Comparison of ENCODE assay signal across 27 cellular contexts in genomic region chr5:14590949-14591348, GRCh38. TPM values are rescaled to one million over a fixed set of nuclear protein-coding genes. Genes with fewer than 3 reads are reported as not detected.
DNase-seq lines count a peak whose midpoint lies in the region; ATAC-seq lines count a peak whose summit lies in the region.
"Had no signal": no experiment of that assay in that cellular context is flagged by ENCODE, and none has a peak within 500 bp of the region (broad histone marks: within the 10 kb centered on the region; RNA-seq: fewer than 3 reads in every experiment).

No MANE protein-coding gene starts in this region.

- intact Hi-C loops in activated CD4-positive, alpha-beta T cell treated with anti-CD3 and anti-CD28 coated beads for 36 hours (cut with DNase I, micrococcal nuclease): no loop called here

- H3K9me3 Mint-ChIP-seq in CD4-positive, CD25-positive, alpha-beta regulatory T cell: no peaks in the 10 kb centered on the region
- H3K9me3 Mint-ChIP-seq in activated naive CD8-positive, alpha-beta T cell treated with anti-CD3 and anti-CD28 coated beads, Interleukin-2, amount 10 ng/mL, durations not matched to agents 7 days and 5 days: no peaks in the 10 kb centered on the region
- H3K9me3 Mint-ChIP-seq in natural killer cell treated with Interleukin-12 subunit alpha and Interleukin-12 subunit beta and Interleukin-15 and Interleukin-18, amount 100 ng/mL, for 72 hours: no peaks in the 10 kb centered on the region
- H3K9me3 Mint-ChIP-seq in activated CD4-positive, alpha-beta T cell treated with anti-CD3 and anti-CD28 coated beads for 36 hours (ENCODE audit: low read depth): no peaks in the 10 kb centered on the region
- H3K9me3 Mint-ChIP-seq: memory B cell had no signal

- H3K4me1 ChIP-seq in CD4-positive, CD25-positive, alpha-beta regulatory T cell (ENCODE audit: control insufficient read depth, insufficient read depth, low read length, poor library complexity, severe bottlenecking): peaks cover 66% of the 10 kb centered on the region
- H3K4me1 ChIP-seq: right atrium auricular region, SJSA1, thyroid gland had no signal

- peaks cover 32 to 98% (median 84%) of the 10 kb centered on the region in 4 donors for H3K4me1 Mint-ChIP-seq in CD4-positive, CD25-positive, alpha-beta regulatory T cell
- H3K4me1 Mint-ChIP-seq in activated naive CD8-positive, alpha-beta T cell treated with anti-CD3 and anti-CD28 coated beads, Interleukin-2, amount 10 ng/mL, durations not matched to agents 7 days and 5 days: peaks cover 83% of the 10 kb centered on the region
- peaks cover 74 to 82% of the 10 kb centered on the region in 2 donors for H3K4me1 Mint-ChIP-seq in natural killer cell treated with Interleukin-12 subunit alpha and Interleukin-12 subunit beta and Interleukin-15 and Interleukin-18, amount 100 ng/mL, for 72 hours (ENCODE audit: low read depth in 2 of 2)
- H3K4me1 Mint-ChIP-seq in activated CD4-positive, alpha-beta T cell treated with anti-CD3 and anti-CD28 coated beads for 36 hours: peaks cover 71% of the 10 kb centered on the region

- CTCF ChIA-PET in activated CD4-positive, alpha-beta T cell treated with anti-CD3 and anti-CD28 coated beads for 36 hours (lab: Charles Lee): interaction anchor here (4.0 kb wide), 1 partner anchor 8 kb away, joined by 26 read pairs; the partner anchor contains the start of gene OTULINL

- peak overlapping the region; percentile 31 for H3K4me3 ChIP-seq in CD4-positive, CD25-positive, alpha-beta regulatory T cell (ENCODE audit: low read depth, low read length)
- H3K4me3 ChIP-seq: ovary, right atrium auricular region, SJSA1, thyroid gland had no signal

- no peak for DNase-seq in CD4-positive, CD25-positive, alpha-beta regulatory T cell
- DNase-seq in ELR (ENCODE audit: low read depth) (peak; percentile 36), NCI-H1694 treated with DMSO at 0.1 percent for 48 hours (lab: John Stamatoyannopoulos, UW) (no peak)
- DNase-seq in activated naive CD8-positive, alpha-beta T cell treated with anti-CD3 and anti-CD28 coated beads, Interleukin-2, amount 10 ng/mL, durations not matched to agents 7 days and 5 days: no peak
- no peak for DNase-seq in natural killer cell treated with Interleukin-12 subunit alpha and Interleukin-12 subunit beta and Interleukin-15 and Interleukin-18, amount 100 ng/mL, for 72 hours (ENCODE audit: low spot score)
- DNase-seq in activated CD4-positive, alpha-beta T cell treated with anti-CD3 and anti-CD28 coated beads for 36 hours: no peak
- DNase-seq: activated CD4-positive, alpha-beta T cell treated with anti-CD3 and anti-CD28 coated beads, Interleukin-2, amount 50 U/mL, for 1 hour; activated CD8-positive, alpha-beta memory T cell treated with anti-CD3 and anti-CD28 coated beads, Interleukin-2, amount 50 U/mL, for 48 hours; activated effector memory CD4-positive, alpha-beta T cell treated with anti-CD3 and anti-CD28 coated beads, Interleukin-2, amount 50 U/mL, for 16 hours; brain microvascular endothelial cell; effector CD4-positive, alpha-beta T cell; Kasumi-1; left cardiac atrium; NCI-H1930; NCI-H2227 treated with DMSO at 0.1 percent for 48 hours; NCI-H69; ovary; stimulated activated CD4-positive, alpha-beta T cell treated with anti-CD3 and anti-CD28 coated beads, Interleukin-4, amount 100 ng/mL, for 24 hours; stimulated activated naive CD4-positive, alpha-beta T cell treated with Interleukin-2 at 50 U/mL for 16 hours; T-helper 9 cell; thyroid gland; WERI-Rb-1 had no signal

- H3K27me3 Mint-ChIP-seq in CD4-positive, CD25-positive, alpha-beta regulatory T cell: peaks cover 4% of the 10 kb centered on the region
- no peaks in the 10 kb centered on the region for H3K27me3 Mint-ChIP-seq in activated naive CD8-positive, alpha-beta T cell treated with anti-CD3 and anti-CD28 coated beads, Interleukin-2, amount 10 ng/mL, durations not matched to agents 7 days and 5 days
- no peaks in the 10 kb centered on the region for H3K27me3 Mint-ChIP-seq in natural killer cell treated with Interleukin-12 subunit alpha and Interleukin-12 subunit beta and Interleukin-15 and Interleukin-18, amount 100 ng/mL, for 72 hours
- no peaks in the 10 kb centered on the region for H3K27me3 Mint-ChIP-seq in activated CD4-positive, alpha-beta T cell treated with anti-CD3 and anti-CD28 coated beads for 36 hours

- no peaks in the 10 kb centered on the region for H3K27me3 ChIP-seq in CD4-positive, CD25-positive, alpha-beta regulatory T cell (ENCODE audit: control insufficient read depth, insufficient read depth, low read length)
- H3K27me3 ChIP-seq: ovary, right atrium auricular region, thyroid gland had no signal

- POLR2A ChIA-PET in activated naive CD8-positive, alpha-beta T cell treated with anti-CD3 and anti-CD28 coated beads, Interleukin-2, amount 10 ng/mL, durations not matched to agents 7 days and 5 days (lab: Charles Lee): interaction anchor here (1.2 to 6.6 kb wide), 2 partner anchors 8 to 204 kb away, joined by 3 to 118 read pairs; partner anchors contain the start of gene OTULINL
- POLR2A ChIA-PET in activated CD4-positive, alpha-beta T cell treated with anti-CD3 and anti-CD28 coated beads for 36 hours (lab: Charles Lee): no interaction called here

- peak overlapping the region; percentile 84 to 100 (median 90) for H3K27ac Mint-ChIP-seq in CD4-positive, CD25-positive, alpha-beta regulatory T cell
- H3K27ac Mint-ChIP-seq in activated naive CD8-positive, alpha-beta T cell treated with anti-CD3 and anti-CD28 coated beads, Interleukin-2, amount 10 ng/mL, durations not matched to agents 7 days and 5 days: peak overlapping the region; percentile 76
- H3K27ac Mint-ChIP-seq in natural killer cell treated with Interleukin-12 subunit alpha and Interleukin-12 subunit beta and Interleukin-15 and Interleukin-18, amount 100 ng/mL, for 72 hours: peak overlapping the region; percentile 16 to 58
- H3K27ac Mint-ChIP-seq in activated CD4-positive, alpha-beta T cell treated with anti-CD3 and anti-CD28 coated beads for 36 hours: no peak overlapping the region
- H3K27ac Mint-ChIP-seq: memory B cell had no signal

- no peak for ATAC-seq in CD4-positive, CD25-positive, alpha-beta regulatory T cell (ENCODE audit: low read depth in 2 of 2)
- ATAC-seq in activated naive CD8-positive, alpha-beta T cell treated with anti-CD3 and anti-CD28 coated beads, Interleukin-2, amount 10 ng/mL, durations not matched to agents 7 days and 5 days (ENCODE audit: low read depth): no peak
- ATAC-seq in natural killer cell treated with Interleukin-12 subunit alpha and Interleukin-12 subunit beta and Interleukin-15 and Interleukin-18, amount 100 ng/mL, for 72 hours: no peak
- ATAC-seq in activated CD4-positive, alpha-beta T cell treated with anti-CD3 and anti-CD28 coated beads for 36 hours: no peak
- no peak for ATAC-seq in GM18498 (IDR thresholded peaks at IDR 0.05; ENCODE audit: unreplicated experiment)
- ATAC-seq: left cardiac atrium had no signal

- H3K9me3 ChIP-seq in CD4-positive, CD25-positive, alpha-beta regulatory T cell (ENCODE audit: control insufficient read depth in 2 of 2, low read length in 2 of 2): no peaks in the 10 kb centered on the region
- H3K9me3 ChIP-seq: ovary, right atrium auricular region, SJSA1, thyroid gland had no signal

- peak overlapping the region in 2 of 4 donors; percentile 16 to 42 for H3K4me3 Mint-ChIP-seq in CD4-positive, CD25-positive, alpha-beta regulatory T cell
- peak overlapping the region; percentile 48 for H3K4me3 Mint-ChIP-seq in activated naive CD8-positive, alpha-beta T cell treated with anti-CD3 and anti-CD28 coated beads, Interleukin-2, amount 10 ng/mL, durations not matched to agents 7 days and 5 days
- no peak overlapping the region for H3K4me3 Mint-ChIP-seq in natural killer cell treated with Interleukin-12 subunit alpha and Interleukin-12 subunit beta and Interleukin-15 and Interleukin-18, amount 100 ng/mL, for 72 hours
- no peak overlapping the region for H3K4me3 Mint-ChIP-seq in activated CD4-positive, alpha-beta T cell treated with anti-CD3 and anti-CD28 coated beads for 36 hours
- H3K4me3 Mint-ChIP-seq: memory B cell had no signal

- H3K27ac ChIP-seq in CD4-positive, CD25-positive, alpha-beta regulatory T cell (ENCODE audit: insufficient read depth, low read length, poor library complexity, severe bottlenecking): no peak overlapping the region
- H3K27ac ChIP-seq: brain microvascular endothelial cell, HL-60, ovary, right atrium auricular region, SJSA1, thyroid gland, WERI-Rb-1 had no signal

- H3K36me3 ChIP-seq in CD4-positive, CD25-positive, alpha-beta regulatory T cell (ENCODE audit: control insufficient read depth, insufficient read depth, low read length): peaks cover 2% of the 10 kb centered on the region
- H3K36me3 ChIP-seq: brain microvascular endothelial cell, ovary, right atrium auricular region, SJSA1, thyroid gland, WERI-Rb-1 had no signal

- H3K36me3 Mint-ChIP-seq in CD4-positive, CD25-positive, alpha-beta regulatory T cell: peaks cover 3% of the 10 kb centered on the region
- H3K36me3 Mint-ChIP-seq in activated naive CD8-positive, alpha-beta T cell treated with anti-CD3 and anti-CD28 coated beads, Interleukin-2, amount 10 ng/mL, durations not matched to agents 7 days and 5 days: peaks cover 33% of the 10 kb centered on the region
- H3K36me3 Mint-ChIP-seq in natural killer cell treated with Interleukin-12 subunit alpha and Interleukin-12 subunit beta and Interleukin-15 and Interleukin-18, amount 100 ng/mL, for 72 hours: no peaks in the 10 kb centered on the region
- no peaks in the 10 kb centered on the region for H3K36me3 Mint-ChIP-seq in activated CD4-positive, alpha-beta T cell treated with anti-CD3 and anti-CD28 coated beads for 36 hours (ENCODE audit: low read depth)
- H3K36me3 Mint-ChIP-seq: memory B cell had no signal

RNA-seq across cellular contexts. Expression of gene OTULINL, which starts 9.4 kb away (rescaled TPM):
- total RNA-seq in CD4-positive, CD25-positive, alpha-beta regulatory T cell: 47.1 TPM
- polyA plus RNA-seq in CD4-positive, CD25-positive, alpha-beta regulatory T cell: 10 to 100 TPM; 41.5 to 69.4 (median 51.9) TPM
- 10 to 100 TPM; 67.7 to 68.4 TPM for total RNA-seq in activated naive CD8-positive, alpha-beta T cell treated with anti-CD3 and anti-CD28 coated beads, Interleukin-2, amount 10 ng/mL, durations not matched to agents 7 days and 5 days
- total RNA-seq in natural killer cell treated with Interleukin-12 subunit alpha and Interleukin-12 subunit beta and Interleukin-15 and Interleukin-18, amount 100 ng/mL, for 72 hours: 10 to 100 TPM; 10.7 to 14.6 TPM
- 10 to 100 TPM in 1 of 2 experiments, 1 to 10 TPM in 1; 9.4 to 10.9 TPM for total RNA-seq in activated CD4-positive, alpha-beta T cell treated with anti-CD3 and anti-CD28 coated beads for 36 hours
